ENCODE assay signal across 1 cellular context in genomic region chr5:108588323-108588722, GRCh38.
TF ChIP-seq lines count a peak whose summit lies in the region.

No MANE protein-coding gene starts in this region.

TF ChIP-seq in GM23338, 12 proteins besides CTCF, POLR2A, EP300 and RAD21:
- TF ChIP-seq ZNF462 (CRISPR knock-in tag; IDR thresholded peaks at IDR 0.05) (no peak), EZH2 (IDR thresholded peaks at IDR 0.05; ENCODE audit: low read depth, unreplicated experiment) (no peak), CREB1 (CRISPR knock-in tag; IDR thresholded peaks at IDR 0.05; ENCODE audit: low read depth) (no peak), REST (IDR thresholded peaks at IDR 0.05; ENCODE audit: unreplicated experiment) (no peak), NANOG (IDR thresholded peaks at IDR 0.05; ENCODE audit: borderline replicate concordance) (no peak), JUNB (IDR thresholded peaks at IDR 0.05; ENCODE audit: unreplicated experiment) (no peak), ZNF331 (CRISPR knock-in tag; IDR thresholded peaks at IDR 0.05; ENCODE audit: low read depth) (no peak)
